8 cellular contexts compared by ENCODE assay signal in the genomic region with DNA sequence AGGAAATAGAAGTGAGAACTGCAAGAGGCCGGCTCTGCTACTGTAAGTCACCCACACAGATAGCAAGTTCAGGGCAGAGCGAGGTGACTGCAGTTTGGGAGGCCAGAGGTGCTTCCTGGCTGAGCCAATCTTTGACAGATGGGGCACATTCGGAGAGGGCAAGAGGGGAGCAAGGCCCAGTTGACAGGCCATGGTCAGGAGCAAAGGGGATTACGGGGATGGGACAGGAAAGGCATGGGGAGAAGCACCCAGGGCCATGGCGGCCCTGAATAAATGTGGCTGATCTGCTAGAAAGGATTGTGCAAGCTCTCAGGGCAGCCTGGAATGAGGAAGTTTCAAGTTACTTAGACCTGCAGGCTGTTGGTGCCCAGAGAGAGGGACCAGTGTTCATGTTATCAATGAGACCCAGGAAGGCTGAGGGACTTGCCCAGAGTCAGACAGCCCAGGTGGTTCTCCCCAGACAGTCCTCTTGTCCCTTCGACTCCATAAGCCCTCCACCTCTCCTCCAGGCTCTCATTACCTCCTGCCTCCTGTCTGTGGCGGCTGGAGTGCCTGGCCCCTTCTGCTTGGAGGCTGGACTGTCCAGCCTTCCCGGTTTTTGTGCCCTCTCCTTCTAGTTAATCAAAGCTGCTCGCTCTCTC.
A peak's percentile ranks its signal among the peaks of the same experiment; 100 is the strongest.
DNase-seq lines count a peak whose midpoint lies in the region; ATAC-seq and TF ChIP-seq lines count a peak whose summit lies in the region.

No MANE protein-coding gene starts in this region.

- H3K4me3 ChIP-seq in NB4 (ENCODE audit: low read depth, low read length) (no peak overlapping the region), breast epithelium (no peak overlapping the region)

- peaks cover 10% of the 10 kb centered on the region for H3K9me3 Mint-ChIP-seq in mesothelial cell of epicardium
- peaks cover 4% of the 10 kb centered on the region for H3K9me3 Mint-ChIP-seq in stimulated activated memory B cell treated with anti-CD40 and anti-IgM and Interleukin-4, amounts not matched to agents 10 μg/mL and 1 μg/mL and 100 μg/mL, for 72 hours

- peak; percentile 74 to 85 for DNase-seq in AML-193 (lab: John Stamatoyannopoulos, UW)
- peak; percentile 88 for DNase-seq in NB4 (ENCODE audit: low read depth)
- no peak for DNase-seq in breast epithelium (ENCODE audit: low spot score in 2 of 2)
- peak in 1 of 2 experiments; percentile 40 for DNase-seq in mesothelial cell of epicardium (ENCODE audit: low spot score in 2 of 2, unreplicated experiment in 2 of 2)
- DNase-seq in kidney glomerular epithelial cell (lab: John Stamatoyannopoulos, UW), result no peak
- DNase-seq in activated CD8-positive, alpha-beta memory T cell treated with anti-CD3 and anti-CD28 coated beads, Interleukin-2, amount 50 U/mL, for 4 hours, result no peak

- TF ChIP-seq POLR2A in NB4 (IDR thresholded peaks at IDR 0.05; ENCODE audit: extremely low read depth, insufficient read length) (no peak), breast epithelium (IDR thresholded peaks at IDR 0.05) (no peak)

- H3K4me3 Mint-ChIP-seq in mesothelial cell of epicardium, result no peak overlapping the region
- H3K4me3 Mint-ChIP-seq in stimulated activated memory B cell treated with anti-CD40 and anti-IgM and Interleukin-4, amounts not matched to agents 10 μg/mL and 1 μg/mL and 100 μg/mL, for 72 hours, result no peak overlapping the region

- H3K36me3 Mint-ChIP-seq in mesothelial cell of epicardium, result peaks cover 16% of the 10 kb centered on the region
- peaks cover 14% of the 10 kb centered on the region for H3K36me3 Mint-ChIP-seq in stimulated activated memory B cell treated with anti-CD40 and anti-IgM and Interleukin-4, amounts not matched to agents 10 μg/mL and 1 μg/mL and 100 μg/mL, for 72 hours

- ATAC-seq in stimulated activated memory B cell treated with anti-CD40 and anti-IgM and Interleukin-4, amounts not matched to agents 10 μg/mL and 1 μg/mL and 100 μg/mL, for 72 hours, result no peak
- ATAC-seq in HG03442 (IDR thresholded peaks at IDR 0.05; ENCODE audit: unreplicated experiment), result no peak

- no peaks in the 10 kb centered on the region for H3K9me3 ChIP-seq in breast epithelium

- H3K4me1 ChIP-seq in breast epithelium, result peaks cover 0 to 7% of the 10 kb centered on the region in 2 donors

- intact Hi-C loops in breast epithelium (cut with DNase I; ENCODE audit: low total_unique reads), result loop anchor here (5.0 kb wide), 1 partner anchor 185 kb away; no protein-coding TSS in a partner anchor

- H3K36me3 ChIP-seq in breast epithelium, result no peaks in the 10 kb centered on the region

- peak overlapping the region; percentile 93 for H3K27ac Mint-ChIP-seq in mesothelial cell of epicardium
- H3K27ac Mint-ChIP-seq in stimulated activated memory B cell treated with anti-CD40 and anti-IgM and Interleukin-4, amounts not matched to agents 10 μg/mL and 1 μg/mL and 100 μg/mL, for 72 hours, result no peak overlapping the region

- H3K4me1 Mint-ChIP-seq in mesothelial cell of epicardium, result peaks cover 29% of the 10 kb centered on the region
- H3K4me1 Mint-ChIP-seq in stimulated activated memory B cell treated with anti-CD40 and anti-IgM and Interleukin-4, amounts not matched to agents 10 μg/mL and 1 μg/mL and 100 μg/mL, for 72 hours, result peaks cover 9% of the 10 kb centered on the region

- no peaks in the 10 kb centered on the region for H3K27me3 ChIP-seq in breast epithelium

- peak overlapping the region; percentile 59 to 69 for H3K27ac ChIP-seq in breast epithelium

- TF ChIP-seq CTCF in NB4 (IDR thresholded peaks at IDR 0.05; ENCODE audit: low read depth, low read length) (no peak), breast epithelium (IDR thresholded peaks at IDR 0.05) (no peak), mesothelial cell of epicardium (IDR thresholded peaks at IDR 0.05; ENCODE audit: unreplicated experiment) (no peak)

- no peaks in the 10 kb centered on the region for H3K27me3 Mint-ChIP-seq in mesothelial cell of epicardium (ENCODE audit: low read depth)
- H3K27me3 Mint-ChIP-seq in stimulated activated memory B cell treated with anti-CD40 and anti-IgM and Interleukin-4, amounts not matched to agents 10 μg/mL and 1 μg/mL and 100 μg/mL, for 72 hours, result no peaks in the 10 kb centered on the region

Comparison
In these comparisons a context has a peak if more than half of its experiments do, and no peak if none do; other contexts are left out.
1. DNase-seq: peak in AML-193 (2 of 2) and NB4 (single experiment); none in breast epithelium (0 of 2), kidney glomerular epithelial cell (single experiment) and activated CD8-positive, alpha-beta memory T cell treated with anti-CD3 and anti-CD28 coated beads, Interleukin-2, amount 50 U/mL, for 4 hours (single experiment).